Comparison of ENCODE assay signal across 9 cellular contexts in the genomic region with DNA sequence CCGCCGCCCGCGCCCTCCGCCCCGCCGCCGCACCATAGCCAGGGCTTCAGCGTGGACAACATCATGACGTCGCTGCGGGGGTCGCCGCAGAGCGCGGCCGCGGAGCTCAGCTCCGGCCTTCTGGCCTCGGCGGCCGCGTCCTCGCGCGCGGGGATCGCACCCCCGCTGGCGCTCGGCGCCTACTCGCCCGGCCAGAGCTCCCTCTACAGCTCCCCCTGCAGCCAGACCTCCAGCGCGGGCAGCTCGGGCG. TPM values are rescaled to one million over a fixed set of nuclear protein-coding genes. Genes with fewer than 3 reads are reported as not detected.
DNase-seq lines count a peak whose midpoint lies in the region; ATAC-seq, FAIRE-seq and TF ChIP-seq lines count a peak whose summit lies in the region.
"Had no signal": no experiment of that assay in that cellular context is flagged by ENCODE, and none has a peak within 500 bp of the region (broad histone marks: within the 10 kb centered on the region; RNA-seq: fewer than 3 reads in every experiment).

No MANE protein-coding gene starts in this region.

- H4K91ac ChIP-seq in neuronal stem cell (ENCODE audit: low read depth, low read length, poor library complexity): no peak overlapping the region

- no CpG with 5 or more reads among the region's 38 CpGs for WGBS in neuronal stem cell (ENCODE audit: extremely low coverage in 2 of 2, insufficient read length in 2 of 2, insufficient replicate concordance in 1 of 2), 2 donors

- no peak overlapping the region for H3K27ac Mint-ChIP-seq in activated naive CD8-positive, alpha-beta T cell treated with anti-CD3 and anti-CD28 coated beads, Interleukin-2, amount 50 U/mL, for 24 hours

- H3K27me3 ChIP-seq in BJ (ENCODE audit: control insufficient read depth, insufficient read depth, low read length) (peaks cover 22% of the 10 kb centered on the region), bronchial epithelial cell (ENCODE audit: control insufficient read depth, insufficient read depth, low read length) (no peaks in the 10 kb centered on the region), neuronal stem cell (ENCODE audit: control insufficient read depth in 3 of 3, insufficient read depth in 3 of 3, low read depth in 1 of 3, low read length in 3 of 3) (peaks cover 57 to 87% (median 76%) of the 10 kb centered on the region in 3 experiments)

- peaks cover 26 to 27% of the 10 kb centered on the region in 2 donors for H3K4me1 ChIP-seq in neuronal stem cell (ENCODE audit: control insufficient read depth in 2 of 2, insufficient read depth in 1 of 2, low read depth in 1 of 2, low read length in 2 of 2)

- peak overlapping the region; percentile 92 for H2AFZ ChIP-seq in neuronal stem cell (ENCODE audit: low read length)

- no peak overlapping the region for H2AK5ac ChIP-seq in neuronal stem cell (ENCODE audit: low read depth, low read length)

- peak overlapping the region; percentile 96 for H3K4me2 ChIP-seq in neuronal stem cell (ENCODE audit: insufficient read depth, low read length, poor library complexity, severe bottlenecking)

- no peaks in the 10 kb centered on the region for H3K9me3 ChIP-seq in neuronal stem cell (replicated peaks in 1 of 2; ENCODE audit: control insufficient read depth in 2 of 2, insufficient read depth in 1 of 2, low read depth in 1 of 2, low read length in 2 of 2)

- DNase-seq in BJ (ENCODE audit: low read depth) (no peak), HT-29 (ENCODE audit: low spot score) (peak; percentile 43), bronchial epithelial cell (ENCODE audit: low read depth) (no peak), neuronal stem cell (ENCODE audit: low spot score) (no peak), nucleus accumbens (lab: John Stamatoyannopoulos, UW) (no peak)
- no peak for DNase-seq in effector CD4-positive, alpha-beta T cell
- no peak for DNase-seq in activated naive CD8-positive, alpha-beta T cell treated with anti-CD3 and anti-CD28 coated beads, Interleukin-2, amount 50 U/mL, for 24 hours
- DNase-seq: NCI-H187 treated with DMSO at 0.1 percent for 48 hours had no signal

- no peak overlapping the region for H2BK15ac ChIP-seq in neuronal stem cell (ENCODE audit: low read length)

- peaks cover 63% of the 10 kb centered on the region for H3K27me3 Mint-ChIP-seq in activated naive CD8-positive, alpha-beta T cell treated with anti-CD3 and anti-CD28 coated beads, Interleukin-2, amount 50 U/mL, for 24 hours

- H3K18ac ChIP-seq in neuronal stem cell (ENCODE audit: low read length): peak overlapping the region; percentile 64

- no peak for FAIRE-seq in bronchial epithelial cell (lab: Jason Lieb, UNC)

- no peak overlapping the region for H2BK5ac ChIP-seq in neuronal stem cell (ENCODE audit: low read length)

- peaks cover 2% of the 10 kb centered on the region for H3K36me3 ChIP-seq in BJ (ENCODE audit: control insufficient read depth, insufficient read depth, low read length)
- H3K36me3 ChIP-seq in bronchial epithelial cell (ENCODE audit: control insufficient read depth, insufficient read depth, low read length): no peaks in the 10 kb centered on the region
- H3K36me3 ChIP-seq in neuronal stem cell (replicated peaks in 1 of 2; ENCODE audit: control insufficient read depth in 2 of 2, insufficient read depth in 2 of 2, low read length in 2 of 2): no peaks in the 10 kb centered on the region

- H3K14ac ChIP-seq in neuronal stem cell (ENCODE audit: low read length): no peak overlapping the region

- H3K4me3 ChIP-seq in BJ (ENCODE audit: low read depth, low read length) (peak overlapping the region; percentile 87), bronchial epithelial cell (ENCODE audit: low read depth, low read length) (peak overlapping the region; percentile 56), neuronal stem cell (ENCODE audit: low read length in 2 of 2) (peak overlapping the region in 1 of 2 donors; percentile 64)

- no peak overlapping the region for H3K4me3 Mint-ChIP-seq in activated naive CD8-positive, alpha-beta T cell treated with anti-CD3 and anti-CD28 coated beads, Interleukin-2, amount 50 U/mL, for 24 hours

- peaks cover 47% of the 10 kb centered on the region for H3K4me1 Mint-ChIP-seq in activated naive CD8-positive, alpha-beta T cell treated with anti-CD3 and anti-CD28 coated beads, Interleukin-2, amount 50 U/mL, for 24 hours

- H2BK120ac ChIP-seq in neuronal stem cell (ENCODE audit: low read depth, low read length): no peak overlapping the region

- POLR2A ChIA-PET in BJ (lab: Charles Lee): interaction anchor here (0.6 kb wide), 1 partner anchor 375 kb away, joined by 3 read pairs; no protein-coding TSS in a partner anchor

- peaks cover 5% of the 10 kb centered on the region for H3K79me1 ChIP-seq in neuronal stem cell (ENCODE audit: low read depth, low read length)

- no peak overlapping the region for H2BK12ac ChIP-seq in neuronal stem cell (ENCODE audit: low read length)

- no peak for ATAC-seq in activated naive CD8-positive, alpha-beta T cell treated with anti-CD3 and anti-CD28 coated beads, Interleukin-2, amount 50 U/mL, for 24 hours
- no peak for ATAC-seq in HG03521 (IDR thresholded peaks at IDR 0.05; ENCODE audit: unreplicated experiment)

- no peaks in the 10 kb centered on the region for H3K9me3 Mint-ChIP-seq in activated naive CD8-positive, alpha-beta T cell treated with anti-CD3 and anti-CD28 coated beads, Interleukin-2, amount 50 U/mL, for 24 hours

- H3K9ac ChIP-seq in neuronal stem cell (ENCODE audit: low read depth, low read length, poor library complexity): no peak overlapping the region

- no peak overlapping the region for H3K27ac ChIP-seq in neuronal stem cell (replicated peaks; ENCODE audit: low read length)

- H3K23ac ChIP-seq in neuronal stem cell (ENCODE audit: low read depth, low read length, poor library complexity): no peak overlapping the region

- no peak overlapping the region for H4K8ac ChIP-seq in neuronal stem cell (ENCODE audit: low read depth, low read length)

- TF ChIP-seq CTCF in BJ (IDR thresholded peaks at IDR 0.05; ENCODE audit: insufficient read depth, low read depth, low read length) (0 out of 2 replicates have a peak, but pooled peaks have one; percentile 10), bronchial epithelial cell (IDR thresholded peaks at IDR 0.05; ENCODE audit: insufficient read depth, low read length, severe bottlenecking) (peak; percentile 47)

- H3K4ac ChIP-seq in neuronal stem cell (ENCODE audit: low read length): no peak overlapping the region

- peaks cover 4% of the 10 kb centered on the region for H3K36me3 Mint-ChIP-seq in activated naive CD8-positive, alpha-beta T cell treated with anti-CD3 and anti-CD28 coated beads, Interleukin-2, amount 50 U/mL, for 24 hours (ENCODE audit: low read depth)

- CTCF ChIA-PET in BJ (lab: Yijun Ruan, JAX): interaction anchor here (0.7 to 2.7 kb wide), 14 partner anchors 14 to 836 kb away, joined by 3 to 12 read pairs (median 5); no protein-coding TSS in a partner anchor

RNA-seq across cellular contexts. Expression of a gene that starts 1.5 kb away (rescaled TPM):
- polyA plus RNA-seq in BJ (2011; rRNA removed): 7.6 and 7.8 TPM in 2 replicates
- 6.4 and 7.7 TPM in 2 replicates for polyA minus RNA-seq in BJ (2011; rRNA and poly(A)+ RNA removed)
- total RNA-seq in HT-29 (2014; rRNA removed; shearing (Covaris generic)): 12.5 and 13.9 TPM in 2 replicates
- total RNA-seq in bronchial epithelial cell: 3.5 and 3.7 TPM in 2 replicates
- polyA plus RNA-seq in neuronal stem cell (2013, experiment 1 of 2): 0.52 TPM
- 0.53 TPM for polyA plus RNA-seq in neuronal stem cell (2013, experiment 2 of 2)
